16 cellular contexts compared by ENCODE assay signal in genomic region chr12:11707535-11707934, GRCh38. TPM values are rescaled to one million over a fixed set of nuclear protein-coding genes. Genes with fewer than 3 reads are reported as not detected.
DNase-seq lines count a peak whose midpoint lies in the region; ATAC-seq and TF ChIP-seq lines count a peak whose summit lies in the region.
"Had no signal": no experiment of that assay in that cellular context is flagged by ENCODE, and none has a peak within 500 bp of the region (broad histone marks: within the 10 kb centered on the region; RNA-seq: fewer than 3 reads in every experiment).

No MANE protein-coding gene starts in this region.

- H3K9ac ChIP-seq in iPS-15b (ENCODE audit: low read depth, low read length) (peak overlapping the region; percentile 3), smooth muscle cell (ENCODE audit: low read depth) (no peak overlapping the region)

- no peaks in the 10 kb centered on the region for H3K27me3 ChIP-seq in iPS-15b (ENCODE audit: control insufficient read depth, insufficient read depth, low read length)
- no peaks in the 10 kb centered on the region for H3K27me3 ChIP-seq in smooth muscle cell (ENCODE audit: low read depth)

- peak; percentile 50 for DNase-seq in NCI-H2029 (lab: John Stamatoyannopoulos, UW)
- DNase-seq in MCF 10A (ENCODE audit: unreplicated experiment), result peak; percentile 23
- no peak for DNase-seq in smooth muscle cell (lab: John Stamatoyannopoulos, UW; ENCODE audit: unreplicated experiment)
- DNase-seq in foreskin melanocyte, result no peak
- DNase-seq in NCI-H446 (lab: John Stamatoyannopoulos, UW), result no peak
- DNase-seq in SK-N-DZ (ENCODE audit: low spot score), result no peak
- DNase-seq: activated CD8-positive, alpha-beta memory T cell treated with anti-CD3 and anti-CD28 coated beads, Interleukin-2, amount 10 ng/mL, durations not matched to agents 7 days and 5 days; activated naive CD4-positive, alpha-beta T cell treated with anti-CD3 and anti-CD28 coated beads, Interleukin-2, amount 50 U/mL, for 16 hours; C1 segment of cervical spinal cord; Karpas-422; NCI-H1694; retina; stimulated activated naive CD4-positive, alpha-beta T cell treated with Interleukin-2 at 50 U/mL for 16 hours had no signal

- H3K4me3 Mint-ChIP-seq in MCF 10A (ENCODE audit: unreplicated experiment), result no peak overlapping the region
- H3K4me3 Mint-ChIP-seq: activated CD8-positive, alpha-beta memory T cell treated with anti-CD3 and anti-CD28 coated beads, Interleukin-2, amount 10 ng/mL, durations not matched to agents 7 days and 5 days had no signal

- H3K36me3 ChIP-seq in iPS-15b (ENCODE audit: control insufficient read depth, insufficient read depth, low read length) (no peaks in the 10 kb centered on the region), smooth muscle cell (ENCODE audit: low read depth) (no peaks in the 10 kb centered on the region)

- H3F3A ChIP-seq in smooth muscle cell (ENCODE audit: low read depth), result peaks cover 34% of the 10 kb centered on the region

- 85% methylated on average over 7 of the region's 7 CpGs for WGBS in smooth muscle cell (ENCODE audit: low lambda C conversion rate)

- no peaks in the 10 kb centered on the region for H3K9me3 ChIP-seq in iPS-15b (ENCODE audit: control insufficient read depth, insufficient read depth, low read length)
- no peaks in the 10 kb centered on the region for H3K9me3 ChIP-seq in smooth muscle cell (replicated peaks; ENCODE audit: low read depth)
- H3K9me3 ChIP-seq: SJSA1 had no signal

- POLR2A ChIA-PET in MCF 10A (lab: Yijun Ruan, JAX), result no interaction called here

- H3K27ac Mint-ChIP-seq in MCF 10A (ENCODE audit: low read depth, unreplicated experiment), result peak overlapping the region; percentile 75
- H3K27ac Mint-ChIP-seq: activated CD8-positive, alpha-beta memory T cell treated with anti-CD3 and anti-CD28 coated beads, Interleukin-2, amount 10 ng/mL, durations not matched to agents 7 days and 5 days had no signal

- H3K4me1 Mint-ChIP-seq in MCF 10A (ENCODE audit: insufficient read depth, unreplicated experiment), result peaks cover 26% of the 10 kb centered on the region

- no peaks in the 10 kb centered on the region for H4K20me1 ChIP-seq in smooth muscle cell (ENCODE audit: low read depth)

- no peak overlapping the region for H3K4me2 ChIP-seq in smooth muscle cell

- peak overlapping the region; percentile 89 for H3K27ac ChIP-seq in smooth muscle cell (ENCODE audit: low read depth)
- H3K27ac ChIP-seq: SJSA1 had no signal

- H3K4me3 ChIP-seq in iPS-15b (ENCODE audit: low read depth, low read length), result no peak overlapping the region
- H3K4me3 ChIP-seq in smooth muscle cell, result no peak overlapping the region
- H3K4me3 ChIP-seq: SJSA1 had no signal

- no peaks in the 10 kb centered on the region for H3K36me3 Mint-ChIP-seq in MCF 10A (ENCODE audit: insufficient read depth, unreplicated experiment)

- TF ChIP-seq CTCF in MCF 10A (IDR thresholded peaks at IDR 0.05; ENCODE audit: unreplicated experiment), result no peak
- no peak for TF ChIP-seq CTCF in smooth muscle cell (IDR thresholded peaks at IDR 0.05; ENCODE audit: borderline replicate concordance, insufficient read depth, poor library complexity, severe bottlenecking)

- ATAC-seq in GM18858 (IDR thresholded peaks at IDR 0.05; ENCODE audit: unreplicated experiment), result no peak
- ATAC-seq: activated CD8-positive, alpha-beta memory T cell treated with anti-CD3 and anti-CD28 coated beads, Interleukin-2, amount 10 ng/mL, durations not matched to agents 7 days and 5 days had no signal

- no TSS peak for BruUV-seq in MCF 10A (replicated peaks; lab: Mats Ljungman, UMichigan)

- H3K27me3 Mint-ChIP-seq in MCF 10A (ENCODE audit: insufficient read depth, unreplicated experiment), result no peaks in the 10 kb centered on the region
- H3K27me3 Mint-ChIP-seq: activated CD8-positive, alpha-beta memory T cell treated with anti-CD3 and anti-CD28 coated beads, Interleukin-2, amount 10 ng/mL, durations not matched to agents 7 days and 5 days had no signal

- H3K4me1 ChIP-seq in iPS-15b (ENCODE audit: control insufficient read depth, insufficient read depth, low read length), result peaks cover 3% of the 10 kb centered on the region
- H3K4me1 ChIP-seq in smooth muscle cell (ENCODE audit: low read depth), result peaks cover 37% of the 10 kb centered on the region

- peaks cover 7% of the 10 kb centered on the region for H3K9me3 Mint-ChIP-seq in MCF 10A (ENCODE audit: unreplicated experiment)

- intact Hi-C loops in MCF 10A (cut with micrococcal nuclease), result no loop called here

- H2AFZ ChIP-seq in smooth muscle cell (ENCODE audit: low read depth), result no peak overlapping the region

- CTCF ChIA-PET in MCF 10A (lab: Yijun Ruan, JAX), result no interaction called here

- H3K79me2 ChIP-seq in smooth muscle cell (ENCODE audit: low read depth), result peaks cover 99% of the 10 kb centered on the region

RNA-seq across cellular contexts. Expression of gene ETV6, which starts 58.1 kb away (rescaled TPM):
- total RNA-seq in MCF 10A (2022) (16.9 and 19.3 TPM in 2 replicates), smooth muscle cell (21.9 and 23.8 TPM in 2 replicates)
- 11.5 and 19.8 TPM in 2 replicates for polyA plus RNA-seq in smooth muscle cell
- polyA plus RNA-seq in SK-N-DZ (2014; cell fraction: cytosol; rRNA removed), result 2.1 and 2.5 TPM in 2 replicates
- polyA plus RNA-seq in SK-N-DZ (2014; cell fraction: nucleus; rRNA removed), result 1.8 and 4.9 TPM in 2 replicates

Comparison
In these comparisons a context has a peak if more than half of its experiments do, and no peak if none do; other contexts are left out.
1. DNase-seq: peak in NCI-H2029 (single experiment) and MCF 10A (single experiment); none in smooth muscle cell (single experiment), foreskin melanocyte (single experiment), NCI-H446 (0 of 2) and SK-N-DZ (single experiment).